8 cellular contexts compared by ENCODE assay signal in the genomic region with DNA sequence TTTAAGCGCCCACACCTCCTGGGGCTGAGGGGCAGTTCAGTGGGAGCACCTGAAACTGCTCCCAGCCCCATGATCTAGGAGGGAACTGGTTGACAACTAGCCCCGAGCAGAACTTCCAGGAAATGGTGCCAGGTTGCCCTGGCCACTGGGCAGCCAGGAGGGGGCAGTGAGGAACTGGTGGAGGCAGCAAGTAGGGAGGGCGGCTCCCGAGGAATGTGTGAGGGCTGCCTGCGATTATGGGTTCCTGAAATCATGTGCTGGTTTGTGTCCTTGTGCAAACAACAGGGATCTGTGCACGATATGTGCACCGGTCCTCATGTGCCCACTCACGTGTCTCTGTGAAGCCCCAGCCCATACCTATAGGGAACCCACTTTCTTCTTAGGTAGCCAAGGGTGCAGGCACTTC. TPM values are rescaled to one million over a fixed set of nuclear protein-coding genes. Genes with fewer than 3 reads are reported as not detected.
DNase-seq lines count a peak whose midpoint lies in the region; ATAC-seq, FAIRE-seq and TF ChIP-seq lines count a peak whose summit lies in the region.

No MANE protein-coding gene starts in this region.

- DNase-seq in D721Med (ENCODE audit: insufficient read length, low spot score) = no peak
- DNase-seq in mammary epithelial cell = peak; percentile 54
- peak; percentile 55 for DNase-seq in kidney glomerular epithelial cell (lab: John Stamatoyannopoulos, UW)
- DNase-seq in stimulated activated CD8-positive, alpha-beta memory T cell treated with anti-CD3 and anti-CD28 coated beads, Interleukin-4, amount 100 ng/mL, for 48 hours = peak; percentile 35
- no peak for DNase-seq in NK-92 treated with Interleukin-12 subunit alpha and Interleukin-12 subunit beta, amount 100 ng/mL, for 24 hours (lab: John Stamatoyannopoulos, UW)
- no peak for DNase-seq in NAMALWA (ENCODE audit: low spot score)

- dilution Hi-C loops in mammary epithelial cell (cut with HindIII; ENCODE audit: low sequenced_read_pairs) = loop anchor here (5.0 kb wide), 1 partner anchor 205 kb away; no protein-coding TSS in a partner anchor

- H4K20me1 ChIP-seq in mammary epithelial cell (ENCODE audit: insufficient read depth, low read length) = no peaks in the 10 kb centered on the region

- H3K4me3 ChIP-seq in mammary epithelial cell (replicated peaks in 1 of 3; ENCODE audit: insufficient read depth in 1 of 3, low read depth in 2 of 3, low read length in 3 of 3) = no peak overlapping the region

- H3K9me3 Mint-ChIP-seq in IgD-negative memory B cell = no peaks in the 10 kb centered on the region

- CTCF ChIA-PET in mammary epithelial cell (lab: Charles Lee; ENCODE audit: low non-redundant PET) = no interaction called here

- H3K36me3 Mint-ChIP-seq in IgD-negative memory B cell = peaks cover 2% of the 10 kb centered on the region

- H3K36me3 ChIP-seq in mammary epithelial cell (ENCODE audit: insufficient read depth, low read length) = no peaks in the 10 kb centered on the region

- H3K27ac ChIP-seq in mammary epithelial cell (ENCODE audit: insufficient read depth, low read depth, low read length) = no peak overlapping the region

- no peaks in the 10 kb centered on the region for H3K79me2 ChIP-seq in mammary epithelial cell (ENCODE audit: insufficient read depth, low read length)

- H3K27ac Mint-ChIP-seq in IgD-negative memory B cell = peak overlapping the region; percentile 10 to 94 (median 93)

- H3K4me2 ChIP-seq in mammary epithelial cell (ENCODE audit: insufficient read depth, low read depth, low read length) = no peak overlapping the region

- no peak overlapping the region for H2AFZ ChIP-seq in mammary epithelial cell (ENCODE audit: low read depth, low read length)

- in situ Hi-C loops in mammary epithelial cell (cut with MboI; ENCODE audit: low sequenced_read_pairs in 2 of 2) = loop anchor here (5.0 to 10.0 kb wide), 2 partner anchors 202 to 205 kb away; a partner anchor contains a TSS

- intact Hi-C loops in mammary epithelial cell (cut with micrococcal nuclease) = loop anchor here (1.0 to 5.0 kb wide), 3 partner anchors 155 to 261 kb away; no protein-coding TSS in a partner anchor

- peak overlapping the region in 3 of 4 donors; percentile 41 to 82 (median 79) for H3K4me3 Mint-ChIP-seq in IgD-negative memory B cell

- no peak for FAIRE-seq in D721Med (lab: Jason Lieb, UNC)

- BruUV-seq in mammary epithelial cell (replicated peaks; lab: Mats Ljungman, UMichigan) = no TSS peak

- no peaks in the 10 kb centered on the region for H3K27me3 Mint-ChIP-seq in IgD-negative memory B cell

- H3K4me1 Mint-ChIP-seq in IgD-negative memory B cell = peaks cover 30 to 36% (median 32%) of the 10 kb centered on the region in 3 donors

- peaks cover 30% of the 10 kb centered on the region for H3K4me1 ChIP-seq in mammary epithelial cell (ENCODE audit: insufficient read depth, low read length)

- H3K27me3 ChIP-seq in mammary epithelial cell (ENCODE audit: insufficient read depth, low read length) = no peaks in the 10 kb centered on the region

- TF ChIP-seq CTCF in D721Med (IDR thresholded peaks at IDR 0.05; ENCODE audit: insufficient read depth, missing control alignments) = peak; percentile 39
- peak; percentile 65 to 76 for TF ChIP-seq CTCF in mammary epithelial cell (conservative IDR thresholded peaks at IDR 0.05 in 1 of 2, IDR thresholded peaks at IDR 0.05 in 1 of 2; ENCODE audit: extremely low read depth in 1 of 2, insufficient read depth in 1 of 2, low read depth in 1 of 2, low read length in 2 of 2)

- no peak for ATAC-seq in HG02798 (IDR thresholded peaks at IDR 0.05; ENCODE audit: poor library complexity, unreplicated experiment)

- no peaks in the 10 kb centered on the region for H3K9me3 ChIP-seq in mammary epithelial cell (replicated peaks; ENCODE audit: insufficient read depth, low read length)

- 26% methylated on average over 7 of the region's 8 CpGs for whole genome bisulfite sequencing in mammary epithelial cell (ENCODE audit: low coverage, missing lambda C conversion rate)

- no peak overlapping the region for H3K9ac ChIP-seq in mammary epithelial cell (ENCODE audit: insufficient read depth, low read length)

RNA-seq across cellular contexts. Expression of a gene that starts 9.9 kb away (rescaled TPM):
- 0.16 TPM for polyA plus RNA-seq in IgD-negative memory B cell
- 1 to 10 TPM in 1 of 2 donors, under 1 TPM in 1; 0.50 to 2.3 TPM for total RNA-seq in mammary epithelial cell
- polyA plus RNA-seq in mammary epithelial cell = 3.1 TPM
- polyA minus RNA-seq in mammary epithelial cell = not detected

RNA-seq across cellular contexts. Expression of a gene that starts 19.2 kb away (rescaled TPM):
- polyA plus RNA-seq in IgD-negative memory B cell (not detected), mammary epithelial cell (1.4 TPM)
- total RNA-seq in mammary epithelial cell = 1 to 10 TPM; 1.7 to 2.7 TPM
- polyA minus RNA-seq in mammary epithelial cell = 8.2 TPM

RNA-seq across cellular contexts. Expression of a gene that starts 27.7 kb away (rescaled TPM):
- polyA plus RNA-seq in IgD-negative memory B cell (not detected), mammary epithelial cell (not detected)
- not detected for total RNA-seq in mammary epithelial cell
- not detected for polyA minus RNA-seq in mammary epithelial cell

RNA-seq across cellular contexts. Expression of a gene that starts 35.6 kb away (rescaled TPM):
- 3.9 TPM for polyA plus RNA-seq in IgD-negative memory B cell
- total RNA-seq in mammary epithelial cell = 10 to 100 TPM; 38.8 to 46.1 TPM
- 22.5 TPM for polyA plus RNA-seq in mammary epithelial cell
- 20.7 TPM for polyA minus RNA-seq in mammary epithelial cell

Comparison
In these comparisons a context has a peak if more than half of its experiments do, and no peak if none do; other contexts are left out.
1. DNase-seq: peak in mammary epithelial cell (single experiment), kidney glomerular epithelial cell (single experiment) and stimulated activated CD8-positive, alpha-beta memory T cell treated with anti-CD3 and anti-CD28 coated beads, Interleukin-4, amount 100 ng/mL, for 48 hours (single experiment); none in D721Med (single experiment), NK-92 treated with Interleukin-12 subunit alpha and Interleukin-12 subunit beta, amount 100 ng/mL, for 24 hours (single experiment) and NAMALWA (single experiment).